10 cellular contexts compared by ENCODE assay signal in the genomic region with DNA sequence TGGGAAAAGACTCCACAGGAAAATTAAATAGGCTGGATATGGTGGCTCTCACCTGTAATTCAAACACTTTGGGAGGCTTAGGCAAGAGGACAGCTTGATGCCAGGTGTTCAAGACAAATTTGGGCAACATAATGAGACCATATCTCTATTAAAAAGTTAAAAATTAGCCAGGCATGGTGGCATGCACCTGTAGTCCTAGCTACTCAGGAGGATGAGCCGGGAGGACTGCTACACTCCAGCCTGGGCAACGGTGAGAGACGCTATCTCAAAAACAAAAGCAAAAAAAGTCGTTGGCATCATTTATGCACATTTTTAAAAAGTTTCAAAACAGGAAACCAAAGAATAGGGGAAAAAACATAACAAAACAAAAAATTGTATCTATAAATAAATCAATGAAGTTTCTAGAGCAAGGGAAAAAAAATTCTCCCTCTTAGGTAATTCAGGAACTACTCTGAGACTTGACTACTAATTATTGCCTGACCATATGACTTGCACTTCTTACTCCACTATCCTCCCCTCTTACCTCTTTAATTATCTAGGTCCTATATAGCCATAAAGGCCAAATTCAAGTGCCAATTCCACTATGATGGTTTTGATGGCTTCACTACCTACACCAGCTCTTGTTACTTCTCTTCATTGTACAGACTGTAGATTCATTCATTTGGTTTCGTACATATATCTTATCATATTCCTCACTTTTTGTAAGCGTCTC. TPM values are rescaled to one million over a fixed set of nuclear protein-coding genes. Genes with fewer than 3 reads are reported as not detected.
DNase-seq lines count a peak whose midpoint lies in the region; ATAC-seq and TF ChIP-seq lines count a peak whose summit lies in the region.
"Had no signal": no experiment of that assay in that cellular context is flagged by ENCODE, and none has a peak within 500 bp of the region (broad histone marks: within the 10 kb centered on the region; RNA-seq: fewer than 3 reads in every experiment).

No MANE protein-coding gene starts in this region.

- no peak overlapping the region for H3K27ac ChIP-seq in iPS-18a (ENCODE audit: low read length)
- no peak overlapping the region for H3K27ac ChIP-seq in subcutaneous abdominal adipose tissue (ENCODE audit: low read depth, low read length)
- H3K27ac ChIP-seq in gastroesophageal sphincter: no peak overlapping the region

- 78 to 84% methylated on average over 6 of the region's 6 CpGs for WGBS in gastroesophageal sphincter (ENCODE audit: low coverage in 1 of 2), 2 donors

- peak overlapping the region; percentile 94 for H3K9ac ChIP-seq in iPS-18a (ENCODE audit: low read length)
- H3K9ac ChIP-seq in subcutaneous abdominal adipose tissue (ENCODE audit: low read length in 5 of 5): peak overlapping the region in 4 of 5 donors; percentile 80 to 99 (median 96)

- ATAC-seq in gastroesophageal sphincter: no peak
- ATAC-seq in esophagus mucosa: no peak

- H3K27ac Mint-ChIP-seq in activated naive CD4-positive, alpha-beta T cell treated with anti-CD3 and anti-CD28 coated beads, Interleukin-2, amount 50 U/mL, for 24 hours: peak overlapping the region; percentile 97
- peak overlapping the region; percentile 96 for H3K27ac Mint-ChIP-seq in activated CD4-positive, alpha-beta memory T cell treated with anti-CD3 and anti-CD28 coated beads for 36 hours

- H3K27me3 Mint-ChIP-seq in activated naive CD4-positive, alpha-beta T cell treated with anti-CD3 and anti-CD28 coated beads, Interleukin-2, amount 50 U/mL, for 24 hours: no peaks in the 10 kb centered on the region
- H3K27me3 Mint-ChIP-seq in activated CD4-positive, alpha-beta memory T cell treated with anti-CD3 and anti-CD28 coated beads for 36 hours: no peaks in the 10 kb centered on the region

- CTCF ChIA-PET in activated CD4-positive, alpha-beta memory T cell treated with anti-CD3 and anti-CD28 coated beads for 36 hours (lab: Charles Lee): interaction anchor here (1.9 to 4.0 kb wide), 3 partner anchors 10 to 54 kb away, joined by 11 to 54 read pairs (median 18); partner anchors contain the start of genes CHD8, RAB2B and TOX4

- H3K4me3 Mint-ChIP-seq in activated naive CD4-positive, alpha-beta T cell treated with anti-CD3 and anti-CD28 coated beads, Interleukin-2, amount 50 U/mL, for 24 hours: peak overlapping the region; percentile 94
- H3K4me3 Mint-ChIP-seq in activated CD4-positive, alpha-beta memory T cell treated with anti-CD3 and anti-CD28 coated beads for 36 hours: peak overlapping the region; percentile 99

- H3K9me3 ChIP-seq in iPS-18a (ENCODE audit: control insufficient read depth, low read depth, low read length) (no peaks in the 10 kb centered on the region), subcutaneous abdominal adipose tissue (ENCODE audit: control insufficient read depth in 5 of 5, low read length in 5 of 5) (no peaks in the 10 kb centered on the region), gastroesophageal sphincter (no peaks in the 10 kb centered on the region)

- H3K4me1 ChIP-seq in iPS-18a (ENCODE audit: control insufficient read depth, low read depth, low read length) (peaks cover 8% of the 10 kb centered on the region), subcutaneous abdominal adipose tissue (ENCODE audit: control insufficient read depth in 5 of 5, insufficient read depth in 5 of 5, low read length in 5 of 5) (peaks cover 2 to 25% (median 24%) of the 10 kb centered on the region in 5 donors), gastroesophageal sphincter (peaks cover 0 to 44% (median 12%) of the 10 kb centered on the region in 3 donors)

- no peaks in the 10 kb centered on the region for H3K27me3 ChIP-seq in iPS-18a (ENCODE audit: control insufficient read depth, insufficient read depth, low read length)
- no peaks in the 10 kb centered on the region for H3K27me3 ChIP-seq in subcutaneous abdominal adipose tissue (ENCODE audit: control insufficient read depth in 5 of 5, insufficient read depth in 4 of 5, low read length in 5 of 5)
- no peaks in the 10 kb centered on the region for H3K27me3 ChIP-seq in gastroesophageal sphincter

- POLR2A ChIA-PET in activated CD4-positive, alpha-beta memory T cell treated with anti-CD3 and anti-CD28 coated beads for 36 hours (lab: Charles Lee): interaction anchor here (0.9 to 1.9 kb wide), 3 partner anchors 12 to 55 kb away, joined by 3 to 6 read pairs (median 3); partner anchors contain the start of gene SALL2

- no peak for TF ChIP-seq CTCF in gastroesophageal sphincter (IDR thresholded peaks at IDR 0.05)

- H3K36me3 Mint-ChIP-seq in activated naive CD4-positive, alpha-beta T cell treated with anti-CD3 and anti-CD28 coated beads, Interleukin-2, amount 50 U/mL, for 24 hours: peaks cover 13% of the 10 kb centered on the region
- peaks cover 23% of the 10 kb centered on the region for H3K36me3 Mint-ChIP-seq in activated CD4-positive, alpha-beta memory T cell treated with anti-CD3 and anti-CD28 coated beads for 36 hours

- peaks cover 50% of the 10 kb centered on the region for H3K4me1 Mint-ChIP-seq in activated naive CD4-positive, alpha-beta T cell treated with anti-CD3 and anti-CD28 coated beads, Interleukin-2, amount 50 U/mL, for 24 hours
- H3K4me1 Mint-ChIP-seq in activated CD4-positive, alpha-beta memory T cell treated with anti-CD3 and anti-CD28 coated beads for 36 hours (ENCODE audit: low read depth): peaks cover 50% of the 10 kb centered on the region

- peaks cover 26% of the 10 kb centered on the region for H3K36me3 ChIP-seq in iPS-18a (ENCODE audit: control insufficient read depth, low read depth, low read length)
- peaks cover 0 to 9% (median 3%) of the 10 kb centered on the region in 5 donors for H3K36me3 ChIP-seq in subcutaneous abdominal adipose tissue (ENCODE audit: control insufficient read depth in 5 of 5, insufficient read depth in 5 of 5, low read length in 5 of 5)
- H3K36me3 ChIP-seq in gastroesophageal sphincter: peaks cover 0 to 8% of the 10 kb centered on the region in 2 donors

- no peak for TF ChIP-seq POLR2A in gastroesophageal sphincter (IDR thresholded peaks at IDR 0.05)

- H3K9me3 Mint-ChIP-seq in activated naive CD4-positive, alpha-beta T cell treated with anti-CD3 and anti-CD28 coated beads, Interleukin-2, amount 50 U/mL, for 24 hours: no peaks in the 10 kb centered on the region
- H3K9me3 Mint-ChIP-seq in activated CD4-positive, alpha-beta memory T cell treated with anti-CD3 and anti-CD28 coated beads for 36 hours: no peaks in the 10 kb centered on the region

- no peak for DNase-seq in activated naive CD4-positive, alpha-beta T cell treated with anti-CD3 and anti-CD28 coated beads, Interleukin-2, amount 50 U/mL, for 16 hours
- DNase-seq in activated CD4-positive, alpha-beta memory T cell treated with anti-CD3 and anti-CD28 coated beads for 36 hours: no peak
- DNase-seq in NCI-H82 treated with DMSO at 0.1 percent for 48 hours (lab: John Stamatoyannopoulos, UW; ENCODE audit: unreplicated experiment): no peak
- DNase-seq: amygdala, NCI-H2227 treated with DMSO at 0.1 percent for 48 hours had no signal

- H3K4me3 ChIP-seq in iPS-18a (ENCODE audit: low read length) (peak overlapping the region; percentile 98), subcutaneous abdominal adipose tissue (ENCODE audit: low read depth in 1 of 5, low read length in 5 of 5) (peak overlapping the region; percentile 93 to 99 (median 98)), gastroesophageal sphincter (no peak overlapping the region)

- intact Hi-C loops in activated CD4-positive, alpha-beta memory T cell treated with anti-CD3 and anti-CD28 coated beads for 36 hours (cut with micrococcal nuclease): loop anchor here (1.0 to 5.0 kb wide), 5 partner anchors 48 to 1525 kb away; partner anchors contain the start of genes HNRNPC and PSMB5

- no peak for TF ChIP-seq EP300 in gastroesophageal sphincter (IDR thresholded peaks at IDR 0.05)

RNA-seq across cellular contexts. Expression of gene METTL3, which starts 1.6 kb away (rescaled TPM):
- total RNA-seq in activated CD4-positive, alpha-beta memory T cell treated with anti-CD3 and anti-CD28 coated beads for 36 hours: 10 to 100 TPM; 64.1 TPM
- total RNA-seq in gastroesophageal sphincter: 10 to 100 TPM; 31.9 to 73.0 (median 48.6) TPM
- 20.9 TPM for total RNA-seq in esophagus mucosa

RNA-seq across cellular contexts. Expression of gene SALL2, which starts 16.6 kb away (rescaled TPM):
- total RNA-seq in activated CD4-positive, alpha-beta memory T cell treated with anti-CD3 and anti-CD28 coated beads for 36 hours: 1 to 10 TPM; 4.4 to 4.8 TPM
- total RNA-seq in gastroesophageal sphincter (10 to 100 TPM; 14.7 to 23.8 (median 21.8) TPM), esophagus mucosa (1.4 TPM)

RNA-seq across cellular contexts. Expression of gene TOX4, which starts 32.6 kb away (rescaled TPM):
- total RNA-seq in activated CD4-positive, alpha-beta memory T cell treated with anti-CD3 and anti-CD28 coated beads for 36 hours: 10 to 100 TPM; 66.1 to 67.5 TPM
- total RNA-seq in gastroesophageal sphincter (10 to 100 TPM; 39.8 to 82.4 (median 62.3) TPM), esophagus mucosa (70.6 TPM)

RNA-seq across cellular contexts. Expression of gene RAB2B, which starts 32.8 kb away (rescaled TPM):
- 10 to 100 TPM; 21.2 to 23.6 TPM for total RNA-seq in activated CD4-positive, alpha-beta memory T cell treated with anti-CD3 and anti-CD28 coated beads for 36 hours
- total RNA-seq in gastroesophageal sphincter: 10 to 100 TPM; 28.3 to 44.8 (median 29.7) TPM
- 11.4 TPM for total RNA-seq in esophagus mucosa

RNA-seq across cellular contexts. Expression of gene CHD8, which starts 53.7 kb away (rescaled TPM):
- total RNA-seq in activated CD4-positive, alpha-beta memory T cell treated with anti-CD3 and anti-CD28 coated beads for 36 hours: 10 to 100 TPM; 80.1 to 87.7 TPM
- 10 to 100 TPM; 47.4 to 59.0 (median 53.3) TPM for total RNA-seq in gastroesophageal sphincter
- total RNA-seq in esophagus mucosa: 46.3 TPM

Comparison
In these comparisons a context has a peak if more than half of its experiments do, and no peak if none do; other contexts are left out.
1. H3K4me3 ChIP-seq: peak in iPS-18a (single experiment) and subcutaneous abdominal adipose tissue (5 of 5); none in gastroesophageal sphincter (0 of 2).